In the genomic region with DNA sequence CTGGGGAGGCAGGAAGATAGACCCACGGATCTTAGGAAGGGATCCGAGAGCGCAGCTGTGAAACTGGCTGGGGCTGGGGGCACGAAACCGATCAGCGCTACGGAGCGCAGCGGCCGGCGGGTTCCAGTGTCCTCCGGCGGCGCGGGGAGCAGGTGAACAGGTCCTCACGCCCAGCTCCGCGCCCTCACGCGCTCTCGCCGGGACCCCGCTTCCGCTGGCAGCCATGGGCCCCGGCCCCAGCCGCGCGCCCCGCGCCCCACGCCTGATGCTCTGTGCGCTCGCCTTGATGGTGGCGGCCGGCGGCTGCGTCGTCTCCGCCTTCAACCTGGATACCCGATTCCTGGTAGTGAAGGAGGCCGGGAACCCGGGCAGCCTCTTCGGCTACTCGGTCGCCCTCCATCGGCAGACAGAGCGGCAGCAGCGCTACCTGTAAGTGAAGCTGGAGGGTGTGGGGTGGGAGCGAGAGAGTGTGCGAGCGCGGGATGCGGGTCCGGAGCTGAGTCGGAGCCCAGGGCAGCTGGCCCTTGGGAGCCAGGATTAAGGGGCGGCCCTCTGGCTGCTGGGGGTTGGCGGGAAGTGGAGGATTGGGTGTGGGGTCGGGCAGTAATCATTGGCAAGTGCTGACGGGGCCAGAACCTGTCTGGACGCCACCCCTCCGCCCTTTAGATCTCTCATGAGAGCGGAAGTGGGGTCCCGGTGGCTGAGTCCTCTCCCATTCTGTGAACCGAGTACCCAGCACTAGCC, we compare ENCODE assay signal across 7 cellular contexts. TPM values are rescaled to one million over a fixed set of nuclear protein-coding genes. Genes with fewer than 3 reads are reported as not detected.
DNase-seq lines count a peak whose midpoint lies in the region; ATAC-seq and TF ChIP-seq lines count a peak whose summit lies in the region.

No MANE protein-coding gene starts in this region.

- intact Hi-C loops in activated naive CD4-positive, alpha-beta T cell treated with anti-CD3 and anti-CD28 coated beads for 36 hours (cut with micrococcal nuclease) = loop anchor here (1.0 to 10.0 kb wide), 4 partner anchors 29 to 694 kb away; partner anchors contain the start of genes PDK2, SPOP and ZNF652
- intact Hi-C loops in heart right ventricle (cut with DNase I) = loop anchor here in 3 of 10 donors (1.0 to 5.0 kb wide), 3 partner anchors 29 to 36 kb away; no protein-coding TSS in a partner anchor

- H3K27me3 Mint-ChIP-seq in activated naive CD4-positive, alpha-beta T cell treated with anti-CD3 and anti-CD28 coated beads for 36 hours (ENCODE audit: low read depth) = no peaks in the 10 kb centered on the region

- H3K36me3 Mint-ChIP-seq in activated naive CD4-positive, alpha-beta T cell treated with anti-CD3 and anti-CD28 coated beads for 36 hours (ENCODE audit: low read depth) = no peaks in the 10 kb centered on the region

- H3K4me3 ChIP-seq in HUES64 (ENCODE audit: low read length) (peak overlapping the region; percentile 79), heart right ventricle (peak overlapping the region; percentile 61 to 97 (median 80))

- DNase-seq in RWPE1 (ENCODE audit: low spot score) = no peak
- peak; percentile 88 for DNase-seq in activated naive CD4-positive, alpha-beta T cell treated with anti-CD3 and anti-CD28 coated beads for 36 hours
- DNase-seq in heart right ventricle = peak in 1 of 2 donors; percentile 59
- peak; percentile 45 for DNase-seq in putamen (ENCODE audit: low spot score)

- POLR2A ChIA-PET in RWPE1 (lab: Yijun Ruan, JAX; ENCODE audit: low non-redundant PET) = interaction anchor here (0.5 to 3.7 kb wide), 6 partner anchors 10 to 379 kb away, joined by 3 to 63 read pairs (median 4); partner anchors contain the start of gene TAC4

- peak overlapping the region; percentile 87 for H3K4me3 Mint-ChIP-seq in activated naive CD4-positive, alpha-beta T cell treated with anti-CD3 and anti-CD28 coated beads for 36 hours

- H3K27me3 ChIP-seq in HUES64 (ENCODE audit: insufficient read depth, low read length) = peaks cover 21% of the 10 kb centered on the region
- H3K27me3 ChIP-seq in heart right ventricle = peaks cover 0 to 38% (median 0%) of the 10 kb centered on the region in 7 donors

- H3K27ac ChIP-seq in HUES64 (ENCODE audit: low read depth, low read length) (peak overlapping the region; percentile 19; the same call in 1 of the 2 replicates), RWPE1 (peak overlapping the region; percentile 100), heart right ventricle (peak overlapping the region; percentile 57 to 97 (median 90))

- WGBS in HUES64 = under 1% methylated on average over 64 of the region's 64 CpGs
- 1% methylated on average over 57 to 64 of the region's 64 CpGs for WGBS in heart right ventricle, 2 donors

- H3K9me3 ChIP-seq in HUES64 (ENCODE audit: insufficient read depth, low read depth, low read length) (no peaks in the 10 kb centered on the region), heart right ventricle (no peaks in the 10 kb centered on the region)

- ATAC-seq in GM18498 (IDR thresholded peaks at IDR 0.05; ENCODE audit: unreplicated experiment) = peak; percentile 54
- ATAC-seq in heart right ventricle = peak; percentile 7 to 32 (median 25)
- ATAC-seq in GM19452 (IDR thresholded peaks at IDR 0.05; ENCODE audit: unreplicated experiment) = no peak

- CTCF ChIA-PET in RWPE1 (lab: Yijun Ruan, JAX) = interaction anchor here (0.6 to 3.6 kb wide), 7 partner anchors 13 to 122 kb away, joined by 3 to 15 read pairs (median 4); no protein-coding TSS in a partner anchor
- CTCF ChIA-PET in activated naive CD4-positive, alpha-beta T cell treated with anti-CD3 and anti-CD28 coated beads for 36 hours (lab: Charles Lee) = interaction anchor here (0.6 to 7.0 kb wide), 11 partner anchors 11 to 59 kb away, joined by 3 to 47 read pairs (median 6); partner anchors contain the start of gene PDK2

- H3K4me1 ChIP-seq in HUES64 (ENCODE audit: insufficient read depth, low read length) (peaks cover 35% of the 10 kb centered on the region), heart right ventricle (peaks cover 34 to 85% (median 79%) of the 10 kb centered on the region in 9 donors)

- TF ChIP-seq CTCF in RWPE1 (conservative IDR thresholded peaks at IDR 0.05; ENCODE audit: low read depth) (peak; percentile 63), heart right ventricle (IDR thresholded peaks at IDR 0.05) (peak in 7 of 9 donors; percentile 11 to 62 (median 45))

- no peaks in the 10 kb centered on the region for H3K36me3 ChIP-seq in HUES64 (ENCODE audit: insufficient read depth, low read length)
- no peaks in the 10 kb centered on the region for H3K36me3 ChIP-seq in heart right ventricle

- H3K9me3 Mint-ChIP-seq in activated naive CD4-positive, alpha-beta T cell treated with anti-CD3 and anti-CD28 coated beads for 36 hours = no peaks in the 10 kb centered on the region

- H3K9ac ChIP-seq in HUES64 (ENCODE audit: low read depth, low read length) = peak overlapping the region; percentile 62

- H3K27ac Mint-ChIP-seq in activated naive CD4-positive, alpha-beta T cell treated with anti-CD3 and anti-CD28 coated beads for 36 hours = no peak overlapping the region

- peaks cover 30% of the 10 kb centered on the region for H3K4me1 Mint-ChIP-seq in activated naive CD4-positive, alpha-beta T cell treated with anti-CD3 and anti-CD28 coated beads for 36 hours (ENCODE audit: low read depth)

RNA-seq across cellular contexts. Expression of gene ITGA3, which starts 0.5 kb away (rescaled TPM):
- 10.5 TPM for polyA plus RNA-seq in HUES64 (2013, experiment 1 of 2)
- 11.7 TPM for polyA plus RNA-seq in HUES64 (2013, experiment 2 of 2)
- 10 to 100 TPM; 17.9 to 19.3 TPM for total RNA-seq in activated naive CD4-positive, alpha-beta T cell treated with anti-CD3 and anti-CD28 coated beads for 36 hours
- 10 to 100 TPM; 12.5 to 44.2 (median 22.5) TPM for total RNA-seq in heart right ventricle
- 10 to 100 TPM; 26.1 to 39.9 TPM for polyA plus RNA-seq in heart right ventricle

RNA-seq across cellular contexts. Expression of gene PDK2, which starts 38.8 kb away (rescaled TPM):
- 12.5 TPM for polyA plus RNA-seq in HUES64 (2013, experiment 1 of 2)
- 15.5 TPM for polyA plus RNA-seq in HUES64 (2013, experiment 2 of 2)
- total RNA-seq in activated naive CD4-positive, alpha-beta T cell treated with anti-CD3 and anti-CD28 coated beads for 36 hours = 10 to 100 TPM; 10.5 to 11.1 TPM
- 100 to 1,000 TPM; 161 to 337 (median 231) TPM for total RNA-seq in heart right ventricle
- 100 to 1,000 TPM in 1 of 2 donors, 10 to 100 TPM in 1; 88.1 to 129 TPM for polyA plus RNA-seq in heart right ventricle

Comparison
In these comparisons a context has a peak if more than half of its experiments do, and no peak if none do; other contexts are left out.
1. H3K27ac ChIP-seq: peak in every context shown above with its lines; median percentile 100 in RWPE1; 90 in heart right ventricle; 19 in HUES64.
2. RNA of gene PDK2, which starts 38.8 kb away (total RNA-seq): 161 to 337 TPM in heart right ventricle; 10.5 to 11.1 TPM in activated naive CD4-positive, alpha-beta T cell treated with anti-CD3 and anti-CD28 coated beads for 36 hours; every median in the first group is over 10 times any median in the second.